9 cellular contexts compared by ENCODE assay signal in the genomic region with DNA sequence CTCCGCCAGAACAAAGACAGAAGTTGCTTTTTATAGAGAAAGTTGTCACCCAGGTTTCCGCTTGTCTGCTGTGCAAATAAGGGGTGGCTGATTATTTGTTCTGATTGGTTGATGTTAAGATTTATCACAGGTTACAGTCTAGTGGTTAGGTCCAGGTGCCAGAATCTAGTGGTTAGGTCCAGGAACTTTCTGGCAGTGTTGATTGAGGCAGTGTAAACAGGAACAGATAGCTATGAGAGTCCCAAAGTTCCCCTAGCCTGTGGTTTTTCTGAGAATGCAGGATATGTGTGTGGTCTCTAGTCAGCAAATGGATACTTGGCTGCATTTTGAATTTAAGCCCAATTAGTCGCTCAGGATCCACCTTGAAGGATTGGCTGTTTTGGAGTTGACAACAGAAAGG.
DNase-seq lines count a peak whose midpoint lies in the region; ATAC-seq and TF ChIP-seq lines count a peak whose summit lies in the region.
"Had no signal": no experiment of that assay in that cellular context is flagged by ENCODE, and none has a peak within 500 bp of the region (broad histone marks: within the 10 kb centered on the region; RNA-seq: fewer than 3 reads in every experiment).

No MANE protein-coding gene starts in this region.

- TF ChIP-seq CTCF in SK-N-SH (IDR thresholded peaks at IDR 0.05), result no peak

- peak; percentile 57 for ATAC-seq in GM18858 (IDR thresholded peaks at IDR 0.05; ENCODE audit: unreplicated experiment)
- ATAC-seq in HG02973 (IDR thresholded peaks at IDR 0.05; ENCODE audit: unreplicated experiment), result peak; percentile 55

- H4K20me1 ChIP-seq in SK-N-SH (ENCODE audit: insufficient read depth), result no peaks in the 10 kb centered on the region

- H3K79me2 ChIP-seq in SK-N-SH (ENCODE audit: insufficient read depth), result no peaks in the 10 kb centered on the region

- POLR2A ChIA-PET in SK-N-SH (lab: Yijun Ruan, JAX), result no interaction called here

- no peaks in the 10 kb centered on the region for H3K27me3 ChIP-seq in SK-N-SH (ENCODE audit: insufficient read depth)
- H3K27me3 ChIP-seq: neutrophil had no signal

- 34% methylated on average over 3 of the region's 3 CpGs for WGBS in SK-N-SH (ENCODE audit: low lambda C conversion rate)

- CTCF ChIA-PET in SK-N-SH (lab: Yijun Ruan, JAX), result no interaction called here

- no peaks in the 10 kb centered on the region for H3K9me3 ChIP-seq in SK-N-SH
- H3K9me3 ChIP-seq: neutrophil had no signal

- 0 out of 2 replicates have a peak overlapping the region, but pooled peaks have one; percentile 2 for H3K4me2 ChIP-seq in SK-N-SH

- no peak overlapping the region for H3K9ac ChIP-seq in SK-N-SH

- no peak overlapping the region for H3K4me3 ChIP-seq in SK-N-SH (ENCODE audit: low read depth in 2 of 2, low read length in 1 of 2)

- H3K27ac ChIP-seq in SK-N-SH (ENCODE audit: low read depth in 2 of 2, low read length in 1 of 2), result peak overlapping the region; percentile 17 to 71; a peak in 2 of 4 replicates
- H3K27ac ChIP-seq: neutrophil had no signal

- H3K36me3 ChIP-seq in SK-N-SH (replicated peaks in 1 of 2; ENCODE audit: control insufficient read depth in 1 of 2, insufficient read depth in 2 of 2, low read length in 1 of 2), result no peaks in the 10 kb centered on the region
- H3K36me3 ChIP-seq: neutrophil had no signal

- H3F3A ChIP-seq in SK-N-SH (replicated peaks; ENCODE audit: insufficient read depth), result peaks cover 7% of the 10 kb centered on the region

- DNase-seq in SK-N-SH (no peak), NOMO-1 treated with dmso at 0.1 percent for 144 hours (lab: John Stamatoyannopoulos, UW; ENCODE audit: unreplicated experiment) (no peak), NCI-H2107 (lab: John Stamatoyannopoulos, UW) (no peak), DMS 273 treated with DMSO at 0.1 percent for 48 hours (lab: John Stamatoyannopoulos, UW) (no peak)
- peak; percentile 8 for DNase-seq in effector CD4-positive, alpha-beta T cell
- peak; percentile 5 to 40 for DNase-seq in stimulated activated CD8-positive, alpha-beta memory T cell treated with anti-CD3 and anti-CD28 coated beads, Interleukin-7, amount 100 ng/mL, for 4 hours (ENCODE audit: low read depth in 2 of 2)

- H2AFZ ChIP-seq in SK-N-SH (ENCODE audit: low read depth), result peak overlapping the region; percentile 29; the same call in 1 of the 2 replicates

- no peaks in the 10 kb centered on the region; a peak in 2 of 4 replicates for H3K4me1 ChIP-seq in SK-N-SH (ENCODE audit: control insufficient read depth in 1 of 2, insufficient read depth in 2 of 2, low read depth in 1 of 2, low read length in 1 of 2)

- no peaks in the 10 kb centered on the region for H3K9me2 ChIP-seq in SK-N-SH

- TF ChIP-seq RAD21 in SK-N-SH (IDR thresholded peaks at IDR 0.05; ENCODE audit: low read length), result no peak

- peak in 1 of 2 experiments; percentile 47; a peak in 1 of 4 replicates for TF ChIP-seq EP300 in SK-N-SH (IDR thresholded peaks at IDR 0.05; ENCODE audit: borderline replicate concordance in 1 of 2, low read depth in 1 of 2, low read length in 1 of 2)

TF ChIP-seq in SK-N-SH, 30 proteins besides CTCF, POLR2A, EP300 and RAD21:
- TF ChIP-seq TEAD4 (IDR thresholded peaks at IDR 0.05; ENCODE audit: borderline replicate concordance, insufficient read depth) (peak; percentile 46; the same call in 1 of the 2 replicates), NFIC (IDR thresholded peaks at IDR 0.05; ENCODE audit: borderline replicate concordance) (peak; percentile 54; the same call in 1 of the 2 replicates), TCF12 (IDR thresholded peaks at IDR 0.05) (peak; percentile 51), FOSL2 (IDR thresholded peaks at IDR 0.05; ENCODE audit: borderline replicate concordance, low read depth) (no peak), JUND (IDR thresholded peaks at IDR 0.05) (no peak)
- TF ChIP-seq, protein P1, sequence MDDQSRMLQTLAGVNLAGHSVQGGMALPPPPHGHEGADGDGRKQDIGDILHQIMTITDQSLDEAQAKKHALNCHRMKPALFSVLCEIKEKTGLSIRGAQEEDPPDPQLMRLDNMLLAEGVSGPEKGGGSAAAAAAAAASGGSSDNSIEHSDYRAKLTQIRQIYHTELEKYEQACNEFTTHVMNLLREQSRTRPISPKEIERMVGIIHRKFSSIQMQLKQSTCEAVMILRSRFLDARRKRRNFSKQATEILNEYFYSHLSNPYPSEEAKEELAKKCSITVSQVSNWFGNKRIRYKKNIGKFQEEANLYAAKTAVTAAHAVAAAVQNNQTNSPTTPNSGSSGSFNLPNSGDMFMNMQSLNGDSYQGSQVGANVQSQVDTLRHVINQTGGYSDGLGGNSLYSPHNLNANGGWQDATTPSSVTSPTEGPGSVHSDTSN (IDR thresholded peaks at IDR 0.05), result peak; percentile 43; the same call in 1 of the 2 replicates
TF ChIP-seq in SK-N-SH: peak in this region for 4.

Comparison
In these comparisons a context has a peak if more than half of its experiments do, and no peak if none do; other contexts are left out.
1. DNase-seq: peak in effector CD4-positive, alpha-beta T cell (single experiment) and stimulated activated CD8-positive, alpha-beta memory T cell treated with anti-CD3 and anti-CD28 coated beads, Interleukin-7, amount 100 ng/mL, for 4 hours (2 of 2); none in SK-N-SH (single experiment), NOMO-1 treated with dmso at 0.1 percent for 144 hours (single experiment), NCI-H2107 (single experiment) and DMS 273 treated with DMSO at 0.1 percent for 48 hours (single experiment).